Comparison of ENCODE assay signal across 1 cellular context in the genomic region with DNA sequence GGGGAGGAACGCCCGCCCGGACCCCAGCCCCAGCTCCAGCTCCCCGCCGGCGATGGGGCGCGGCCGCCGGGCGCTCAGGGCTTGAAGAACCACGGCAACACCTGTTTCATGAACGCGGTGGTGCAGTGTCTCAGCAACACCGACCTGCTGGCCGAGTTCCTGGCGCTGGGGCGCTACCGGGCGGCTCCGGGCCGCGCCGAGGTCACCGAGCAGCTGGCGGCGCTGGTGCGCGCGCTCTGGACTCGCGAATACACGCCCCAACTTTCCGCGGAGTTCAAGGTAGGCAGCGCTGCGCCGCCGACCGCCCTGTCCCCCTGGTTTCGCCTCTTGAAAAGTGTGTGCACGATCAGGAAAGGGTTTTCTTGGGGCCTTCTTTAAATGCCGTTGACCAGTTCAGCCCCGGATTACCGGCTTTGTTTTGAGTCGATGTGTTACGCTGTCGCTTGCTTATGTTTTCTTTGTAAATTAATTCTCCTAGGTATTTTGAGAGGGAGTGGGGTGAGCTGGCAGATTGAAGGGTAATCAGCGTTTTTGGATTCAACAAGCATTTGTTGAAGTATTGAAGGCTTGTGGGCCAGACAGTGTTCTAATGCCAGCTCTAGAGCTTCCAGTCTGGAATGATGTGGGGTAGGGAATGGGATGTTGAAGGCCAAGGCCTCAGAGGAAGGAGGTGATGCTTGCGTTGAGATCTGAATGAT.
TF ChIP-seq lines count a peak whose summit lies in the region.

No MANE protein-coding gene starts in this region.

TF ChIP-seq in GM12878, 131 proteins besides CTCF, POLR2A, EP300 and RAD21 (continued from another document):
- TF ChIP-seq, protein P1, sequence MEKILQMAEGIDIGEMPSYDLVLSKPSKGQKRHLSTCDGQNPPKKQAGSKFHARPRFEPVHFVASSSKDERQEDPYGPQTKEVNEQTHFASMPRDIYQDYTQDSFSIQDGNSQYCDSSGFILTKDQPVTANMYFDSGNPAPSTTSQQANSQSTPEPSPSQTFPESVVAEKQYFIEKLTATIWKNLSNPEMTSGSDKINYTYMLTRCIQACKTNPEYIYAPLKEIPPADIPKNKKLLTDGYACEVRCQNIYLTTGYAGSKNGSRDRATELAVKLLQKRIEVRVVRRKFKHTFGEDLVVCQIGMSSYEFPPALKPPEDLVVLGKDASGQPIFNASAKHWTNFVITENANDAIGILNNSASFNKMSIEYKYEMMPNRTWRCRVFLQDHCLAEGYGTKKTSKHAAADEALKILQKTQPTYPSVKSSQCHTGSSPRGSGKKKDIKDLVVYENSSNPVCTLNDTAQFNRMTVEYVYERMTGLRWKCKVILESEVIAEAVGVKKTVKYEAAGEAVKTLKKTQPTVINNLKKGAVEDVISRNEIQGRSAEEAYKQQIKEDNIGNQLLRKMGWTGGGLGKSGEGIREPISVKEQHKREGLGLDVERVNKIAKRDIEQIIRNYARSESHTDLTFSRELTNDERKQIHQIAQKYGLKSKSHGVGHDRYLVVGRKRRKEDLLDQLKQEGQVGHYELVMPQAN (conservative IDR thresholded peaks at IDR 0.05) = no peak
- TF ChIP-seq, protein P2, sequence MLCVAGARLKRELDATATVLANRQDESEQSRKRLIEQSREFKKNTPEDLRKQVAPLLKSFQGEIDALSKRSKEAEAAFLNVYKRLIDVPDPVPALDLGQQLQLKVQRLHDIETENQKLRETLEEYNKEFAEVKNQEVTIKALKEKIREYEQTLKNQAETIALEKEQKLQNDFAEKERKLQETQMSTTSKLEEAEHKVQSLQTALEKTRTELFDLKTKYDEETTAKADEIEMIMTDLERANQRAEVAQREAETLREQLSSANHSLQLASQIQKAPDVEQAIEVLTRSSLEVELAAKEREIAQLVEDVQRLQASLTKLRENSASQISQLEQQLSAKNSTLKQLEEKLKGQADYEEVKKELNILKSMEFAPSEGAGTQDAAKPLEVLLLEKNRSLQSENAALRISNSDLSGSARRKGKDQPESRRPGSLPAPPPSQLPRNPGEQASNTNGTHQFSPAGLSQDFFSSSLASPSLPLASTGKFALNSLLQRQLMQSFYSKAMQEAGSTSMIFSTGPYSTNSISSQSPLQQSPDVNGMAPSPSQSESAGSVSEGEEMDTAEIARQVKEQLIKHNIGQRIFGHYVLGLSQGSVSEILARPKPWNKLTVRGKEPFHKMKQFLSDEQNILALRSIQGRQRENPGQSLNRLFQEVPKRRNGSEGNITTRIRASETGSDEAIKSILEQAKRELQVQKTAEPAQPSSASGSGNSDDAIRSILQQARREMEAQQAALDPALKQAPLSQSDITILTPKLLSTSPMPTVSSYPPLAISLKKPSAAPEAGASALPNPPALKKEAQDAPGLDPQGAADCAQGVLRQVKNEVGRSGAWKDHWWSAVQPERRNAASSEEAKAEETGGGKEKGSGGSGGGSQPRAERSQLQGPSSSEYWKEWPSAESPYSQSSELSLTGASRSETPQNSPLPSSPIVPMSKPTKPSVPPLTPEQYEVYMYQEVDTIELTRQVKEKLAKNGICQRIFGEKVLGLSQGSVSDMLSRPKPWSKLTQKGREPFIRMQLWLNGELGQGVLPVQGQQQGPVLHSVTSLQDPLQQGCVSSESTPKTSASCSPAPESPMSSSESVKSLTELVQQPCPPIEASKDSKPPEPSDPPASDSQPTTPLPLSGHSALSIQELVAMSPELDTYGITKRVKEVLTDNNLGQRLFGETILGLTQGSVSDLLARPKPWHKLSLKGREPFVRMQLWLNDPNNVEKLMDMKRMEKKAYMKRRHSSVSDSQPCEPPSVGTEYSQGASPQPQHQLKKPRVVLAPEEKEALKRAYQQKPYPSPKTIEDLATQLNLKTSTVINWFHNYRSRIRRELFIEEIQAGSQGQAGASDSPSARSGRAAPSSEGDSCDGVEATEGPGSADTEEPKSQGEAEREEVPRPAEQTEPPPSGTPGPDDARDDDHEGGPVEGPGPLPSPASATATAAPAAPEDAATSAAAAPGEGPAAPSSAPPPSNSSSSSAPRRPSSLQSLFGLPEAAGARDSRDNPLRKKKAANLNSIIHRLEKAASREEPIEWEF (IDR thresholded peaks at IDR 0.05; ENCODE audit: insufficient replicate concordance, low read depth, low read length) = no peak
- no peak for TF ChIP-seq HDAC6 (IDR thresholded peaks at IDR 0.05; ENCODE audit: unreplicated experiment)
- TF ChIP-seq, protein P3, sequence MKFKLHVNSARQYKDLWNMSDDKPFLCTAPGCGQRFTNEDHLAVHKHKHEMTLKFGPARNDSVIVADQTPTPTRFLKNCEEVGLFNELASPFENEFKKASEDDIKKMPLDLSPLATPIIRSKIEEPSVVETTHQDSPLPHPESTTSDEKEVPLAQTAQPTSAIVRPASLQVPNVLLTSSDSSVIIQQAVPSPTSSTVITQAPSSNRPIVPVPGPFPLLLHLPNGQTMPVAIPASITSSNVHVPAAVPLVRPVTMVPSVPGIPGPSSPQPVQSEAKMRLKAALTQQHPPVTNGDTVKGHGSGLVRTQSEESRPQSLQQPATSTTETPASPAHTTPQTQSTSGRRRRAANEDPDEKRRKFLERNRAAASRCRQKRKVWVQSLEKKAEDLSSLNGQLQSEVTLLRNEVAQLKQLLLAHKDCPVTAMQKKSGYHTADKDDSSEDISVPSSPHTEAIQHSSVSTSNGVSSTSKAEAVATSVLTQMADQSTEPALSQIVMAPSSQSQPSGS (IDR thresholded peaks at IDR 0.05; ENCODE audit: low read length) = no peak
- no peak for TF ChIP-seq KAT2A (conservative IDR thresholded peaks at IDR 0.05; ENCODE audit: control insufficient read depth, low read depth, low read length)
- TF ChIP-seq KLF5 (IDR thresholded peaks at IDR 0.05; ENCODE audit: partially characterized antibody) = no peak
- no peak for TF ChIP-seq POLR2AphosphoS5 (IDR thresholded peaks at IDR 0.05; ENCODE audit: low read length)
- TF ChIP-seq EGR1 (IDR thresholded peaks at IDR 0.05; ENCODE audit: borderline replicate concordance in 1 of 2, low read depth in 2 of 2, low read length in 2 of 2) = no peak
- no peak for TF ChIP-seq BMI1 (IDR thresholded peaks at IDR 0.05; ENCODE audit: borderline replicate concordance)
- no peak for TF ChIP-seq NFYA (IDR thresholded peaks at IDR 0.05; ENCODE audit: borderline replicate concordance, low read depth, low read length)
- TF ChIP-seq, protein P4, sequence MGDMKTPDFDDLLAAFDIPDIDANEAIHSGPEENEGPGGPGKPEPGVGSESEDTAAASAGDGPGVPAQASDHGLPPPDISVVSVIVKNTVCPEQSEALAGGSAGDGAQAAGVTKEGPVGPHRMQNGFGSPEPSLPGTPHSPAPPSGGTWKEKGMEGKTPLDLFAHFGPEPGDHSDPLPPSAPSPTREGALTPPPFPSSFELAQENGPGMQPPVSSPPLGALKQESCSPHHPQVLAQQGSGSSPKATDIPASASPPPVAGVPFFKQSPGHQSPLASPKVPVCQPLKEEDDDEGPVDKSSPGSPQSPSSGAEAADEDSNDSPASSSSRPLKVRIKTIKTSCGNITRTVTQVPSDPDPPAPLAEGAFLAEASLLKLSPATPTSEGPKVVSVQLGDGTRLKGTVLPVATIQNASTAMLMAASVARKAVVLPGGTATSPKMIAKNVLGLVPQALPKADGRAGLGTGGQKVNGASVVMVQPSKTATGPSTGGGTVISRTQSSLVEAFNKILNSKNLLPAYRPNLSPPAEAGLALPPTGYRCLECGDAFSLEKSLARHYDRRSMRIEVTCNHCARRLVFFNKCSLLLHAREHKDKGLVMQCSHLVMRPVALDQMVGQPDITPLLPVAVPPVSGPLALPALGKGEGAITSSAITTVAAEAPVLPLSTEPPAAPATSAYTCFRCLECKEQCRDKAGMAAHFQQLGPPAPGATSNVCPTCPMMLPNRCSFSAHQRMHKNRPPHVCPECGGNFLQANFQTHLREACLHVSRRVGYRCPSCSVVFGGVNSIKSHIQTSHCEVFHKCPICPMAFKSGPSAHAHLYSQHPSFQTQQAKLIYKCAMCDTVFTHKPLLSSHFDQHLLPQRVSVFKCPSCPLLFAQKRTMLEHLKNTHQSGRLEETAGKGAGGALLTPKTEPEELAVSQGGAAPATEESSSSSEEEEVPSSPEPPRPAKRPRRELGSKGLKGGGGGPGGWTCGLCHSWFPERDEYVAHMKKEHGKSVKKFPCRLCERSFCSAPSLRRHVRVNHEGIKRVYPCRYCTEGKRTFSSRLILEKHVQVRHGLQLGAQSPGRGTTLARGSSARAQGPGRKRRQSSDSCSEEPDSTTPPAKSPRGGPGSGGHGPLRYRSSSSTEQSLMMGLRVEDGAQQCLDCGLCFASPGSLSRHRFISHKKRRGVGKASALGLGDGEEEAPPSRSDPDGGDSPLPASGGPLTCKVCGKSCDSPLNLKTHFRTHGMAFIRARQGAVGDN (IDR thresholded peaks at IDR 0.05) = no peak
